ENCODE assay signal across 21 cellular contexts in the genomic region with DNA sequence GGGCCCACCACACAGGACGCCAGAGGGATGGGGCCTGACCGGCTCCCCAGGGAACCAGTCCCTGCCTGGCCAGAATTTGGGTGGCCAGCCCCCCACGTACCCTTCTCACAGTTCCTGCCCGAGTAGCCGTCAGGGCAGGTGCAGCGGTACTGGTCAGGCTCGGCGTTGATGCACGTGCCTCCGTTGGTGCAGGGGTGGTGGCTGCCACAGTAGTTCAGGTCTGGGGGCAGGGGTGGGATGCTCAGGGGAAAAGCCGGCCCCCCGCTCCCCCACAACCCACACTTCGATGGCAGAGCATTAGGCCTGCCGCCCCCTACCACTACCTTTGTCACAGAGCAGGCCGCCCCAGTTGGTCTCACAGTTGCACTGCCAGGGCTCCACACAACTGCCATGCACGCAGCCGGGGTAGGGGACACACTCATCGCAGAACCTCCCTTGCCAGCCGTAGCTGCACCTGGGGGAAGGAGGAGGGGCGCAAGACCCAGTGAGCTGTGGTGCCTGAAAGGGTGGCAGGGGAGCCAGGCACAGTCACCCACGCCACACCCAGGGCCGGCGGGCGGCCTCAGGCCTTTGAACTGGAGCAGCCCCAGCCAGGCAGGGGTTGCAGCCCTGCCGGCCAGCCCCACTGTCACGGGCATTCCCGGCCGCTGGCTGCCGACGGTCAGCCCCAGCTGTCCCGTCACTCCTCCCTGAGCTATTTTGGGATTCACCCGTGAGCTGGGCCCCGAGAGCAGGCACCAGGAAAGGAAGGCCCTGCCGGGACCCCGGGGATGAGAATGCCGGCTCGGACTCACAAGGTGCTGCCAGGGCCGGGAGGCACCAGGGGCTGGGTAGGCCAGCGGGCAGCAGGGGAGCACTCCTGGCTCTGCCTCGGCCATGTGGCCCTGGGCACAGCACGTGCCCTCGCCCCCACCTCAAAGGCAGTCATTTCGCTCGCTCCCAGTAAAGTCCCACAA. TPM values are rescaled to one million over a fixed set of nuclear protein-coding genes. Genes with fewer than 3 reads are reported as not detected.
A peak's percentile ranks its signal among the peaks of the same experiment; 100 is the strongest.
DNase-seq lines count a peak whose midpoint lies in the region; ATAC-seq and TF ChIP-seq lines count a peak whose summit lies in the region.
"Had no signal": no experiment of that assay in that cellular context is flagged by ENCODE, and none has a peak within 500 bp of the region (broad histone marks: within the 10 kb centered on the region; RNA-seq: fewer than 3 reads in every experiment).

No MANE protein-coding gene starts in this region.

- ATAC-seq in activated naive CD8-positive, alpha-beta T cell treated with anti-CD3 and anti-CD28 coated beads, Interleukin-2, amount 10 ng/mL, durations not matched to agents 7 days and 5 days (ENCODE audit: low read depth): no peak
- ATAC-seq in left ventricle myocardium superior: peak; percentile 54
- ATAC-seq in psoas muscle: peak; percentile 83 to 93 (median 90)

- H3K9me3 ChIP-seq in BLaER1 (no peaks in the 10 kb centered on the region), psoas muscle (no peaks in the 10 kb centered on the region)
- H3K9me3 ChIP-seq: left lung, vagina had no signal

- 41 to 47% (median 42%) methylated on average over 42 to 44 of the region's 44 CpGs for WGBS in psoas muscle, 3 donors

- H3K4me3 Mint-ChIP-seq in activated naive CD8-positive, alpha-beta T cell treated with anti-CD3 and anti-CD28 coated beads, Interleukin-2, amount 10 ng/mL, durations not matched to agents 7 days and 5 days: no peak overlapping the region
- H3K4me3 Mint-ChIP-seq: activated T-helper 1 cell treated with anti-CD3 and anti-CD28 coated beads, Interleukin-12 subunit alpha, Interleukin-12 subunit beta, Interleukin-2, Interleukin-4 antibody, amounts not matched to agents 30 ng/mL and 10 ng/mL and 1 ng/mL, durations not matched to agents 14 hours and 24 hours and 36 hours; CD4-positive, alpha-beta T cell had no signal

- TF ChIP-seq CTCF in psoas muscle (IDR thresholded peaks at IDR 0.05): no peak

- H3K27ac ChIP-seq in BLaER1: peak overlapping the region; percentile 66
- peak overlapping the region; percentile 96 for H3K27ac ChIP-seq in psoas muscle
- H3K27ac ChIP-seq: vagina had no signal

- H3K27me3 Mint-ChIP-seq in activated naive CD8-positive, alpha-beta T cell treated with anti-CD3 and anti-CD28 coated beads, Interleukin-2, amount 10 ng/mL, durations not matched to agents 7 days and 5 days: no peaks in the 10 kb centered on the region
- H3K27me3 Mint-ChIP-seq: CD4-positive, alpha-beta T cell had no signal

- peak overlapping the region; percentile 86 for H3K4me2 ChIP-seq in BLaER1

- H3K27ac Mint-ChIP-seq in activated naive CD8-positive, alpha-beta T cell treated with anti-CD3 and anti-CD28 coated beads, Interleukin-2, amount 10 ng/mL, durations not matched to agents 7 days and 5 days: no peak overlapping the region
- H3K27ac Mint-ChIP-seq: activated T-helper 1 cell treated with anti-CD3 and anti-CD28 coated beads, Interleukin-12 subunit alpha, Interleukin-12 subunit beta, Interleukin-2, Interleukin-4 antibody, amounts not matched to agents 30 ng/mL and 10 ng/mL and 1 ng/mL, durations not matched to agents 14 hours and 24 hours and 36 hours; CD4-positive, alpha-beta T cell had no signal

- H3K9ac ChIP-seq in BLaER1: peak overlapping the region; percentile 11; the same call in 1 of the 2 replicates

- intact Hi-C loops in left ventricle myocardium superior (cut with micrococcal nuclease): no loop called here
- intact Hi-C loops in psoas muscle (cut with DNase I): loop anchor here (2.0 to 5.0 kb wide), 2 partner anchors 15 to 60 kb away; no protein-coding TSS in a partner anchor

- H3K27me3 ChIP-seq in BLaER1 (no peaks in the 10 kb centered on the region), psoas muscle (ENCODE audit: insufficient read depth in 3 of 3, low read length in 2 of 3) (no peaks in the 10 kb centered on the region)
- H3K27me3 ChIP-seq: dorsolateral prefrontal cortex, left lung, vagina had no signal

- no peaks in the 10 kb centered on the region for H3K9me3 Mint-ChIP-seq in activated naive CD8-positive, alpha-beta T cell treated with anti-CD3 and anti-CD28 coated beads, Interleukin-2, amount 10 ng/mL, durations not matched to agents 7 days and 5 days
- H3K9me3 Mint-ChIP-seq: activated T-helper 1 cell treated with anti-CD3 and anti-CD28 coated beads, Interleukin-12 subunit alpha, Interleukin-12 subunit beta, Interleukin-2, Interleukin-4 antibody, amounts not matched to agents 30 ng/mL and 10 ng/mL and 1 ng/mL, durations not matched to agents 14 hours and 24 hours and 36 hours; CD4-positive, alpha-beta T cell had no signal

- H3K36me3 ChIP-seq in BLaER1 (peaks cover 78% of the 10 kb centered on the region), psoas muscle (ENCODE audit: insufficient read depth in 1 of 2, low read depth in 1 of 2) (peaks cover 0 to 38% of the 10 kb centered on the region in 2 donors)
- H3K36me3 ChIP-seq: vagina had no signal

- peaks cover 69% of the 10 kb centered on the region for H4K20me1 ChIP-seq in BLaER1

- no peaks in the 10 kb centered on the region for H3K36me3 Mint-ChIP-seq in activated naive CD8-positive, alpha-beta T cell treated with anti-CD3 and anti-CD28 coated beads, Interleukin-2, amount 10 ng/mL, durations not matched to agents 7 days and 5 days

- no peaks in the 10 kb centered on the region for H3K4me1 Mint-ChIP-seq in activated naive CD8-positive, alpha-beta T cell treated with anti-CD3 and anti-CD28 coated beads, Interleukin-2, amount 10 ng/mL, durations not matched to agents 7 days and 5 days

- POLR2A ChIA-PET in activated naive CD8-positive, alpha-beta T cell treated with anti-CD3 and anti-CD28 coated beads, Interleukin-2, amount 10 ng/mL, durations not matched to agents 7 days and 5 days (lab: Charles Lee): no interaction called here

- no peak overlapping the region for H3K4me3 ChIP-seq in BLaER1
- H3K4me3 ChIP-seq in psoas muscle: peak overlapping the region; percentile 34
- H3K4me3 ChIP-seq: dorsolateral prefrontal cortex, left lung, vagina had no signal

- H3K4me1 ChIP-seq in BLaER1 (peaks cover 72% of the 10 kb centered on the region), psoas muscle (peaks cover 20% of the 10 kb centered on the region)
- H3K4me1 ChIP-seq: left lung, vagina had no signal

- DNase-seq in activated naive CD8-positive, alpha-beta T cell treated with anti-CD3 and anti-CD28 coated beads, Interleukin-2, amount 10 ng/mL, durations not matched to agents 7 days and 5 days: peak; percentile 29
- DNase-seq in left ventricle myocardium superior: peak; percentile 50
- DNase-seq in psoas muscle: peak; percentile 73 to 89
- DNase-seq in stimulated activated CD4-positive, alpha-beta T cell treated with anti-CD3 and anti-CD28 coated beads, Interleukin-2, amount 100 ng/mL, for 24 hours: no peak
- no peak for DNase-seq in SW480 (ENCODE audit: low spot score)
- no peak for DNase-seq in activated CD8-positive, alpha-beta memory T cell treated with anti-CD3 and anti-CD28 coated beads, Interleukin-2, amount 50 U/mL, for 48 hours
- no peak for DNase-seq in stimulated activated CD8-positive, alpha-beta memory T cell treated with anti-CD3 and anti-CD28 coated beads, Interleukin-4, amount 100 ng/mL, for 48 hours
- DNase-seq: activated CD4-positive, CD25-positive, alpha-beta regulatory T cell treated with anti-CD3 and anti-CD28 coated beads, Interleukin-2, amount 50 U/mL, for 72 hours; dorsolateral prefrontal cortex; foreskin melanocyte; NCI-H1417 treated with DMSO at 0.1 percent for 48 hours; NCI-H2171; NCI-H748 treated with DMSO at 0.1 percent for 48 hours; occipital lobe; OCI-M1; stimulated activated CD4-positive, alpha-beta T cell treated with anti-CD3 and anti-CD28 coated beads, Interleukin-4, amount 100 ng/mL, for 1 hour had no signal

RNA-seq across cellular contexts. Expression of a gene that starts 16.5 kb away (rescaled TPM):
- total RNA-seq in activated naive CD8-positive, alpha-beta T cell treated with anti-CD3 and anti-CD28 coated beads, Interleukin-2, amount 10 ng/mL, durations not matched to agents 7 days and 5 days: 1 to 10 TPM; 1.8 to 3.2 TPM
- total RNA-seq in left ventricle myocardium superior: 33.6 TPM
- total RNA-seq in psoas muscle: 10 to 100 TPM; 18.4 to 34.0 (median 28.2) TPM
- 10 to 100 TPM; 10.6 to 25.9 (median 10.6) TPM for polyA plus RNA-seq in psoas muscle

RNA-seq across cellular contexts. Expression of a gene that starts 29.0 kb away (rescaled TPM):
- 10 to 100 TPM; 23.3 to 28.0 TPM for total RNA-seq in activated naive CD8-positive, alpha-beta T cell treated with anti-CD3 and anti-CD28 coated beads, Interleukin-2, amount 10 ng/mL, durations not matched to agents 7 days and 5 days
- total RNA-seq in left ventricle myocardium superior (34.7 TPM), psoas muscle (10 to 100 TPM; 23.3 to 44.5 (median 24.6) TPM)
- polyA plus RNA-seq in psoas muscle: 10 to 100 TPM; 14.7 to 45.4 (median 22.3) TPM

Comparison
In these comparisons a context has a peak if more than half of its experiments do, and no peak if none do; other contexts are left out.
1. DNase-seq: peak in activated naive CD8-positive, alpha-beta T cell treated with anti-CD3 and anti-CD28 coated beads, Interleukin-2, amount 10 ng/mL, durations not matched to agents 7 days and 5 days (single experiment), left ventricle myocardium superior (single experiment) and psoas muscle (2 of 2); none in stimulated activated CD4-positive, alpha-beta T cell treated with anti-CD3 and anti-CD28 coated beads, Interleukin-2, amount 100 ng/mL, for 24 hours (0 of 2), SW480 (single experiment), activated CD8-positive, alpha-beta memory T cell treated with anti-CD3 and anti-CD28 coated beads, Interleukin-2, amount 50 U/mL, for 48 hours (single experiment) and stimulated activated CD8-positive, alpha-beta memory T cell treated with anti-CD3 and anti-CD28 coated beads, Interleukin-4, amount 100 ng/mL, for 48 hours (single experiment).